In genomic region chr11:108895579-108896480, GRCh38 we compare ENCODE assay signal across 10 cellular contexts.
DNase-seq lines count a peak whose midpoint lies in the region; ATAC-seq and TF ChIP-seq lines count a peak whose summit lies in the region.
"Had no signal": no experiment of that assay in that cellular context is flagged by ENCODE, and none has a peak within 500 bp of the region (broad histone marks: within the 10 kb centered on the region; RNA-seq: fewer than 3 reads in every experiment).

No MANE protein-coding gene starts in this region.

- no peak overlapping the region for H3K4me3 ChIP-seq in SJSA1
- H3K4me3 ChIP-seq in lung: no peak overlapping the region
- H3K4me3 ChIP-seq in HAP-1: no peak overlapping the region
- H3K4me3 ChIP-seq: upper lobe of left lung had no signal

- 31 to 37% methylated on average over 8 of the region's 8 CpGs for WGBS in lung, 2 donors

- H3K4me1 ChIP-seq in SJSA1 (replicated peaks) (peaks cover 28% of the 10 kb centered on the region), lung (ENCODE audit: control insufficient read depth in 2 of 2, insufficient read depth in 2 of 2, low read length in 2 of 2) (no peaks in the 10 kb centered on the region), HAP-1 (no peaks in the 10 kb centered on the region)

- H3K27me3 ChIP-seq in SJSA1 (replicated peaks) (no peaks in the 10 kb centered on the region), lung (ENCODE audit: control insufficient read depth, insufficient read depth) (no peaks in the 10 kb centered on the region), HAP-1 (ENCODE audit: low read depth) (no peaks in the 10 kb centered on the region)
- H3K27me3 ChIP-seq: upper lobe of left lung had no signal

- in situ Hi-C loops in HAP-1 (cut with MboI; ENCODE audit: low sequenced_read_pairs): no loop called here

- H3K36me3 ChIP-seq in SJSA1 (no peaks in the 10 kb centered on the region), lung (ENCODE audit: control insufficient read depth in 2 of 2, insufficient read depth in 2 of 2, low read length in 2 of 2) (no peaks in the 10 kb centered on the region), HAP-1 (replicated peaks) (no peaks in the 10 kb centered on the region)
- H3K36me3 ChIP-seq: upper lobe of left lung had no signal

- TF ChIP-seq CTCF in lung (IDR thresholded peaks at IDR 0.05; ENCODE audit: control extremely low read depth, extremely low read depth): no peak

- DNase-seq in SJSA1 (ENCODE audit: low read depth in 1 of 2, low spot score in 2 of 2) (peak; percentile 42 to 75), lung (ENCODE audit: low spot score) (no peak), DMS 273 treated with DMSO at 0.1 percent for 48 hours (lab: John Stamatoyannopoulos, UW) (no peak), NCI-H1092 treated with DMSO at 0.1 percent for 48 hours (lab: John Stamatoyannopoulos, UW) (no peak), HAP-1 (ENCODE audit: low spot score in 2 of 2) (no peak), middle frontal gyrus (ENCODE audit: extremely low spot score, low spot score) (no peak)
- DNase-seq: NCI-H526 treated with DMSO at 0.1 percent for 48 hours, upper lobe of left lung had no signal

- H3K27ac ChIP-seq in SJSA1 (peak overlapping the region; percentile 96), lung (ENCODE audit: low read depth in 1 of 2, low read length in 1 of 2) (no peak overlapping the region)

- H3K9me3 ChIP-seq in SJSA1 (replicated peaks) (no peaks in the 10 kb centered on the region), lung (ENCODE audit: control insufficient read depth in 2 of 2, insufficient read depth in 1 of 2, low read length in 1 of 2) (no peaks in the 10 kb centered on the region), HAP-1 (no peaks in the 10 kb centered on the region)
- H3K9me3 ChIP-seq: upper lobe of left lung had no signal

- ATAC-seq in GM18867 (IDR thresholded peaks at IDR 0.05; ENCODE audit: unreplicated experiment) (peak; percentile 93), HG03095 (IDR thresholded peaks at IDR 0.05; ENCODE audit: unreplicated experiment) (peak; percentile 66), lung (ENCODE audit: insufficient read depth, low FRiP score) (peak; percentile 25)

Comparison
In these comparisons a context has a peak if more than half of its experiments do, and no peak if none do; other contexts are left out.
1. ATAC-seq: peak in every context shown above with its lines; median percentile 93 in GM18867; 66 in HG03095; 25 in lung.
2. DNase-seq: peak in SJSA1 (2 of 2); none in lung (single experiment), DMS 273 treated with DMSO at 0.1 percent for 48 hours (single experiment), NCI-H1092 treated with DMSO at 0.1 percent for 48 hours (single experiment), HAP-1 (0 of 2) and middle frontal gyrus (single experiment).